ENCODE assay signal across 16 cellular contexts in the genomic region with DNA sequence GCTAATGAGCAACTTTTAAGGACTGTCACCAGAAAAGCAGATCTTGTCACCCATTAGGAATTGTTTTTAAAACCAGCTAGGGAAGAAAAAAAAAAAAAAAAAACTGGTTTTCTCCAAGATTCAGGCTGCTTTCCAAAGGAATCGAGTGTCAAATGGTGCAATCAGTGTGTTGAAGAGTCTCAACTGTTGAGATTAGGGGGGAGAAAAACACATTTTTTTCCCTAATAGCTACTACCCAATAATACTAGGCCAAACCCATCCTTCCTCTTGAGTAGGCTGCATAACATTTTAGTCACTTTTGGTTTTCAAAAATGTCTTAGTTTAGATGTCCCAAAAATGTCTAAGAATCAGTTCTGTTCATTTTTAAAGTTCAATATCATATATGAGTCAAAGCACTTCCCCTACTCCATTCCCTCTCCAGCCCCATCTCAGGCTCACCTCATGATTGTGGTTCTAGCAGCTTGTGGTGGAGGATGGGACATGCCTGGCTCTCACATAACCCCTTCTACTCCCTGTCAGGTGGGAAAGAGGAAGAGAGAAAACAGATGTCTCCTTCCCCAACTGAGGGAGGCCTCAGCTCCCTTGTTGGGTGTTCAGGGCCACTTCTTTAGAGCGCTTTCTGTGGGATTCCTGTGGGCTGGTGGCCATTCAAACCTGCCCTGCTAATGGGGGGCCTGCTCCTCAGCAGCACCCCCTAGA.
DNase-seq lines count a peak whose midpoint lies in the region; ATAC-seq and TF ChIP-seq lines count a peak whose summit lies in the region.
"Had no signal": no experiment of that assay in that cellular context is flagged by ENCODE, and none has a peak within 500 bp of the region (broad histone marks: within the 10 kb centered on the region; RNA-seq: fewer than 3 reads in every experiment).

No MANE protein-coding gene starts in this region.

- TF ChIP-seq RAD21 in HCT116 (IDR thresholded peaks at IDR 0.05; ENCODE audit: low read depth): no peak

- no peak for DNase-seq in left ventricle myocardium superior
- DNase-seq in heart left ventricle: no peak
- no peak for DNase-seq in HCT116 (ENCODE audit: low read depth, low spot score)
- DNase-seq in NCI-H1092 (lab: John Stamatoyannopoulos, UW): no peak
- no peak for DNase-seq in NCI-H526 (lab: John Stamatoyannopoulos, UW)
- no peak for DNase-seq in stimulated activated CD8-positive, alpha-beta memory T cell treated with anti-CD3 and anti-CD28 coated beads, Interleukin-4, amount 100 ng/mL, for 48 hours
- no peak for DNase-seq in SIG-M5 treated with dmso at 0.1 percent for 504 hours (lab: John Stamatoyannopoulos, UW; ENCODE audit: unreplicated experiment)
- DNase-seq: activated CD4-positive, alpha-beta T cell treated with anti-CD3 and anti-CD28 coated beads, Interleukin-2, amount 50 U/mL, for 1 hour; activated T-cell treated with anti-CD3 and anti-CD28 coated beads, Interleukin-2, amount 50 U/mL, for 48 hours; CD4-positive, alpha-beta memory T cell; MM.1S; nucleus accumbens; stimulated activated naive CD8-positive, alpha-beta T cell treated with anti-CD3 and anti-CD28 coated beads, Interleukin-15, Interleukin-2, amounts not matched to agents 100 U/mL and 50 U/mL, for 24 hours had no signal

- H3K9ac ChIP-seq in HCT116 (ENCODE audit: low read length): no peak overlapping the region

- TF ChIP-seq CTCF in heart left ventricle (IDR thresholded peaks at IDR 0.05) (no peak), HCT116 (IDR thresholded peaks at IDR 0.05 in 2 of 3, conservative IDR thresholded peaks at IDR 0.05 in 1 of 3; ENCODE audit: borderline replicate concordance in 1 of 3, insufficient read depth in 1 of 3, low read depth in 2 of 3, low read length in 2 of 3) (no peak)

- TF ChIP-seq POLR2A in heart left ventricle (IDR thresholded peaks at IDR 0.05) (no peak), HCT116 (IDR thresholded peaks at IDR 0.05; ENCODE audit: borderline replicate concordance, extremely low read depth, insufficient read depth, insufficient read length) (no peak)

- BruUV-seq in HCT116 (replicated peaks; lab: Mats Ljungman, UMichigan): TSS peak; percentile 11

- no peak overlapping the region for H3K4me2 ChIP-seq in HCT116 (ENCODE audit: low read length)
- H3K4me2 ChIP-seq: A549 had no signal

- no peaks in the 10 kb centered on the region for H3K79me2 ChIP-seq in HCT116 (ENCODE audit: insufficient read depth, low read length)

- peaks cover 0 to 7% (median 0%) of the 10 kb centered on the region in 12 donors for H3K4me1 ChIP-seq in heart left ventricle
- no peaks in the 10 kb centered on the region for H3K4me1 ChIP-seq in HCT116 (ENCODE audit: control insufficient read depth in 1 of 2, insufficient read depth in 2 of 2, low read length in 2 of 2)
- H3K4me1 ChIP-seq: A549 had no signal

- H3K9me2 ChIP-seq in HCT116 (ENCODE audit: insufficient read depth): no peaks in the 10 kb centered on the region

- CTCF ChIA-PET in HCT116 (lab: Charles Lee): no interaction called here

- RAD21 ChIA-PET in HCT116 (lab: Charles Lee; ENCODE audit: low non-redundant PET in 1 of 2, low total read pairs in 2 of 2, uncharacterized antibody in 2 of 2, unreplicated experiment in 2 of 2): no interaction called here

- H3K36me3 ChIP-seq in heart left ventricle (no peaks in the 10 kb centered on the region), HCT116 (ENCODE audit: control insufficient read depth in 1 of 2, insufficient read depth in 2 of 2, low read length in 2 of 2) (no peaks in the 10 kb centered on the region)

- ATAC-seq in left ventricle myocardium superior (peak; percentile 41), heart left ventricle (no peak), HCT116 (no peak), HG03565 (IDR thresholded peaks at IDR 0.05; ENCODE audit: unreplicated experiment) (peak; percentile 53)
- ATAC-seq: A549; Right ventricle myocardium inferior; stimulated activated naive CD8-positive, alpha-beta T cell treated with anti-CD3 and anti-CD28 coated beads, Interleukin-15, Interleukin-2, amounts not matched to agents 100 U/mL and 50 U/mL, for 24 hours had no signal

- POLR2A ChIA-PET in HCT116 (lab: Charles Lee): no interaction called here

- WGBS in heart left ventricle, 4 donors: 69 to 72% (median 70%) methylated on average over 2 of the region's 2 CpGs

- H4K20me1 ChIP-seq in HCT116 (ENCODE audit: insufficient read depth): no peaks in the 10 kb centered on the region

- H3K27me3 ChIP-seq in heart left ventricle (no peaks in the 10 kb centered on the region), HCT116 (ENCODE audit: insufficient read depth, low read length) (no peaks in the 10 kb centered on the region; the same call in 1 of the 2 replicates)

- no peak overlapping the region for H3K4me3 ChIP-seq in heart left ventricle
- no peak overlapping the region for H3K4me3 ChIP-seq in HCT116 (replicated peaks in 1 of 2; ENCODE audit: low read depth in 1 of 2, low read length in 2 of 2)
- H3K4me3 ChIP-seq: A549 had no signal

- intact Hi-C loops in left ventricle myocardium superior (cut with micrococcal nuclease) (no loop called here), heart left ventricle (cut with DNase I) (no loop called here), HCT116 (cut with micrococcal nuclease) (no loop called here)

- no peak overlapping the region for H2AFZ ChIP-seq in HCT116 (ENCODE audit: low read depth, low read length, poor library complexity, severe bottlenecking)

- H3K27ac ChIP-seq in heart left ventricle: no peak overlapping the region
- H3K27ac ChIP-seq in HCT116 (ENCODE audit: low read depth, low read length): no peak overlapping the region
- H3K27ac ChIP-seq: A549 had no signal

- H3K9me3 ChIP-seq in heart left ventricle (no peaks in the 10 kb centered on the region), HCT116 (ENCODE audit: control insufficient read depth in 1 of 2, insufficient read depth in 1 of 2, low read depth in 1 of 2, low read length in 2 of 2) (no peaks in the 10 kb centered on the region)
- H3K9me3 ChIP-seq: A549 had no signal

TF ChIP-seq in HCT116, 20 proteins besides CTCF, POLR2A, EP300 and RAD21 (continues in another document):
- no peak for TF ChIP-seq CBX3 (IDR thresholded peaks at IDR 0.05; ENCODE audit: low read depth)
- no peak for TF ChIP-seq MAX (IDR thresholded peaks at IDR 0.05)
- no peak for TF ChIP-seq SP1 (IDR thresholded peaks at IDR 0.05; ENCODE audit: low read depth)
- TF ChIP-seq FOSL1 (IDR thresholded peaks at IDR 0.05; ENCODE audit: low read depth): no peak
- TF ChIP-seq, protein P1, sequence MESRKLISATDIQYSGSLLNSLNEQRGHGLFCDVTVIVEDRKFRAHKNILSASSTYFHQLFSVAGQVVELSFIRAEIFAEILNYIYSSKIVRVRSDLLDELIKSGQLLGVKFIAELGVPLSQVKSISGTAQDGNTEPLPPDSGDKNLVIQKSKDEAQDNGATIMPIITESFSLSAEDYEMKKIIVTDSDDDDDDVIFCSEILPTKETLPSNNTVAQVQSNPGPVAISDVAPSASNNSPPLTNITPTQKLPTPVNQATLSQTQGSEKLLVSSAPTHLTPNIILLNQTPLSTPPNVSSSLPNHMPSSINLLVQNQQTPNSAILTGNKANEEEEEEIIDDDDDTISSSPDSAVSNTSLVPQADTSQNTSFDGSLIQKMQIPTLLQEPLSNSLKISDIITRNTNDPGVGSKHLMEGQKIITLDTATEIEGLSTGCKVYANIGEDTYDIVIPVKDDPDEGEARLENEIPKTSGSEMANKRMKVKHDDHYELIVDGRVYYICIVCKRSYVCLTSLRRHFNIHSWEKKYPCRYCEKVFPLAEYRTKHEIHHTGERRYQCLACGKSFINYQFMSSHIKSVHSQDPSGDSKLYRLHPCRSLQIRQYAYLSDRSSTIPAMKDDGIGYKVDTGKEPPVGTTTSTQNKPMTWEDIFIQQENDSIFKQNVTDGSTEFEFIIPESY (IDR thresholded peaks at IDR 0.05; ENCODE audit: extremely low read depth, insufficient replicate concordance, low read length): no peak
- TF ChIP-seq EZH2phosphoT487 (IDR thresholded peaks at IDR 0.05; ENCODE audit: borderline replicate concordance): no peak
- TF ChIP-seq ELF1 (IDR thresholded peaks at IDR 0.05; ENCODE audit: borderline replicate concordance, low read depth): no peak
- no peak for TF ChIP-seq YY1 (IDR thresholded peaks at IDR 0.05; ENCODE audit: extremely low read depth, insufficient replicate concordance, low read depth, low read length)
- no peak for TF ChIP-seq EGR1 (IDR thresholded peaks at IDR 0.05; ENCODE audit: low read depth)
- no peak for TF ChIP-seq SRF (IDR thresholded peaks at IDR 0.05; ENCODE audit: low read depth)
- no peak for TF ChIP-seq TCF7L2 (IDR thresholded peaks at IDR 0.05; ENCODE audit: borderline replicate concordance, extremely low read depth, insufficient read depth, insufficient read length)
- TF ChIP-seq REST (IDR thresholded peaks at IDR 0.05; ENCODE audit: low read depth): no peak
- TF ChIP-seq EZH2 (IDR thresholded peaks at IDR 0.05): no peak
- TF ChIP-seq JUND (IDR thresholded peaks at IDR 0.05): no peak
- TF ChIP-seq ZFX (IDR thresholded peaks at IDR 0.05): no peak

Comparison
In these comparisons a context has a peak if more than half of its experiments do, and no peak if none do; other contexts are left out.
1. ATAC-seq: peak in left ventricle myocardium superior (single experiment) and HG03565 (single experiment); none in heart left ventricle (0 of 4) and HCT116 (single experiment).